ENCODE assay signal across 22 cellular contexts in genomic region chr15:64222573-64223361, GRCh38. TPM values are rescaled to one million over a fixed set of nuclear protein-coding genes. Genes with fewer than 3 reads are reported as not detected.
DNase-seq lines count a peak whose midpoint lies in the region; ATAC-seq and TF ChIP-seq lines count a peak whose summit lies in the region.
"Had no signal": no experiment of that assay in that cellular context is flagged by ENCODE, and none has a peak within 500 bp of the region (broad histone marks: within the 10 kb centered on the region; RNA-seq: fewer than 3 reads in every experiment).

No MANE protein-coding gene starts in this region.

- H3K36me3 ChIP-seq in IMR-90 (ENCODE audit: control insufficient read depth, insufficient read depth, low read length), result no peaks in the 10 kb centered on the region
- peaks cover 0 to 4% of the 10 kb centered on the region in 2 experiments for H3K36me3 ChIP-seq in mesenchymal stem cell (ENCODE audit: control insufficient read depth in 1 of 2, insufficient read depth in 2 of 2, low read depth in 1 of 2, low read length in 2 of 2)
- H3K36me3 ChIP-seq: left lung, ovary, right atrium auricular region had no signal

- dilution Hi-C loops in IMR-90 (cut with HindIII; ENCODE audit: low sequenced_read_pairs, unreplicated experiment), result no loop called here

- H3K27me3 ChIP-seq in IMR-90 (ENCODE audit: control insufficient read depth, insufficient read depth, low read length) (no peaks in the 10 kb centered on the region), mesenchymal stem cell (ENCODE audit: control insufficient read depth in 1 of 2, insufficient read depth in 1 of 2, low read length in 2 of 2) (no peaks in the 10 kb centered on the region)
- H3K27me3 ChIP-seq: foreskin keratinocyte, left lung, ovary, right atrium auricular region had no signal

- CTCF ChIA-PET in IMR-90 (lab: Yijun Ruan, JAX), result interaction anchor here (1.0 kb wide), 1 partner anchor 9 kb away, joined by 4 read pairs; no protein-coding TSS in a partner anchor

- TF ChIP-seq RAD21 in IMR-90 (IDR thresholded peaks at IDR 0.05; ENCODE audit: low read length), result no peak

- in situ Hi-C loops in IMR-90 (cut with MboI; ENCODE audit: low sequenced_read_pairs), result no loop called here

- TF ChIP-seq CTCF in IMR-90 (conservative IDR thresholded peaks at IDR 0.05; ENCODE audit: low read depth, low read length), result no peak
- TF ChIP-seq CTCF in omental fat pad (IDR thresholded peaks at IDR 0.05), result no peak

- peaks cover 3% of the 10 kb centered on the region; the same call in 1 of the 2 replicates for H3K9me1 ChIP-seq in IMR-90 (ENCODE audit: insufficient read depth, low read length)

- H2BK5ac ChIP-seq in IMR-90 (ENCODE audit: low read depth, low read length, poor library complexity, severe bottlenecking) (no peak overlapping the region), mesenchymal stem cell (ENCODE audit: low read depth, low read length, poor library complexity, severe bottlenecking) (no peak overlapping the region)

- H3K18ac ChIP-seq in IMR-90 (ENCODE audit: low read depth, low read length), result no peak overlapping the region
- no peak overlapping the region for H3K18ac ChIP-seq in mesenchymal stem cell (ENCODE audit: low read depth in 1 of 2, low read length in 2 of 2)

- H3K79me1 ChIP-seq in IMR-90 (ENCODE audit: low read depth in 1 of 2, low read length in 2 of 2) (peaks cover 16 to 54% of the 10 kb centered on the region in 2 experiments; a peak in 3 of 4 replicates), mesenchymal stem cell (replicated peaks; ENCODE audit: low read length, poor library complexity, severe bottlenecking) (peaks cover 24% of the 10 kb centered on the region)

- H2BK120ac ChIP-seq in IMR-90 (ENCODE audit: low read depth, low read length) (no peak overlapping the region), mesenchymal stem cell (ENCODE audit: low read depth, low read length) (no peak overlapping the region)

- H2AK9ac ChIP-seq in IMR-90 (replicated peaks; ENCODE audit: low read depth, low read length, poor library complexity), result no peak overlapping the region

- H2AFZ ChIP-seq in IMR-90 (replicated peaks; ENCODE audit: low read length, poor library complexity), result no peak overlapping the region
- no peak overlapping the region for H2AFZ ChIP-seq in mesenchymal stem cell (ENCODE audit: low read depth, low read length)

- peak overlapping the region; percentile 5; the same call in 1 of the 2 replicates for H3K56ac ChIP-seq in IMR-90 (ENCODE audit: extremely low read depth, insufficient read depth, low read length)

- no peak overlapping the region for H3K4me2 ChIP-seq in IMR-90 (ENCODE audit: low read depth, low read length)
- H3K4me2 ChIP-seq in mesenchymal stem cell (ENCODE audit: low read length, poor library complexity, severe bottlenecking), result no peak overlapping the region

- H2AK5ac ChIP-seq in IMR-90 (ENCODE audit: low read depth, low read length) (no peak overlapping the region), mesenchymal stem cell (ENCODE audit: low read length, severe bottlenecking) (no peak overlapping the region)

- H2BK20ac ChIP-seq in IMR-90 (ENCODE audit: low read depth, low read length), result no peak overlapping the region

- intact Hi-C loops in IMR-90 (cut with micrococcal nuclease), result no loop called here

- H3K23ac ChIP-seq in IMR-90 (ENCODE audit: low read depth, low read length) (no peak overlapping the region), mesenchymal stem cell (ENCODE audit: low read length in 2 of 2) (no peak overlapping the region)

- no peak overlapping the region for H3K14ac ChIP-seq in IMR-90 (replicated peaks; ENCODE audit: low read depth, low read length)
- no peak overlapping the region for H3K14ac ChIP-seq in mesenchymal stem cell (ENCODE audit: low read length in 2 of 2)

- BruUV-seq in IMR-90 (replicated peaks; lab: Mats Ljungman, UMichigan), result no TSS peak

- WGBS in IMR-90 (ENCODE audit: extremely low coverage in 2 of 2, insufficient read length in 1 of 2), 2 experiments, result no CpG with 5 or more reads among the region's 3 CpGs
- 66% methylated on average over 2 of the region's 3 CpGs for WGBS in mesenchymal stem cell

- no peak overlapping the region for H4K91ac ChIP-seq in IMR-90 (ENCODE audit: insufficient read depth, low read depth, low read length)
- no peak overlapping the region for H4K91ac ChIP-seq in mesenchymal stem cell (ENCODE audit: low read length)

- H4K20me1 ChIP-seq in IMR-90 (ENCODE audit: insufficient read depth, low read length), result no peaks in the 10 kb centered on the region

- no peak for DNase-seq in activated CD4-positive, CD25-positive, alpha-beta regulatory T cell treated with anti-CD3 and anti-CD28 coated beads, Interleukin-2, amount 50 U/mL, for 72 hours
- DNase-seq in IMR-90, result peak; percentile 32
- DNase-seq in astrocyte of the hippocampus (ENCODE audit: low read depth, low spot score), result peak; percentile 14
- no peak for DNase-seq in mesenchymal stem cell
- DNase-seq in omental fat pad (ENCODE audit: low spot score), result no peak
- no peak for DNase-seq in activated gamma-delta T cell treated with Interleukin-2 at 50 U/mL for 16 hours
- DNase-seq: activated CD4-positive, alpha-beta memory T cell treated with anti-CD3 and anti-CD28 coated beads for 36 hours; amniotic stem cell; caudate nucleus; foreskin keratinocyte; left lung; midbrain; natural killer cell; NCI-H2081; NCI-H345; ovary; SIG-M5; stimulated activated CD4-positive, alpha-beta T cell treated with anti-CD3 and anti-CD28 coated beads, Interleukin-4, amount 100 ng/mL, for 4 hours; trophoblast cell had no signal

- ATAC-seq in activated CD4-positive, CD25-positive, alpha-beta regulatory T cell treated with anti-CD3 and anti-CD28 coated beads, Interleukin-2, amount 50 U/mL, for 24 hours, result peak; percentile 69 to 85
- no peak for ATAC-seq in IMR-90 (ENCODE audit: low read depth)
- no peak for ATAC-seq in omental fat pad (ENCODE audit: low FRiP score)
- ATAC-seq in HG03095 (IDR thresholded peaks at IDR 0.05; ENCODE audit: unreplicated experiment), result no peak
- ATAC-seq: foreskin keratinocyte, left lung, natural killer cell had no signal

- H4K8ac ChIP-seq in IMR-90 (ENCODE audit: low read depth in 2 of 2, low read length in 2 of 2) (no peak overlapping the region), mesenchymal stem cell (ENCODE audit: low read length) (no peak overlapping the region)

- no peak overlapping the region for H3K27ac ChIP-seq in IMR-90 (ENCODE audit: insufficient read depth, low read length)
- H3K27ac ChIP-seq in mesenchymal stem cell (ENCODE audit: low read length, poor library complexity, severe bottlenecking), result no peak overlapping the region
- H3K27ac ChIP-seq: foreskin keratinocyte, left lung, ovary, right atrium auricular region had no signal

- no peak overlapping the region for H4K5ac ChIP-seq in IMR-90 (ENCODE audit: low read depth, low read length)

- POLR2A ChIA-PET in IMR-90 (lab: Charles Lee; ENCODE audit: unreplicated experiment), result no interaction called here

- no peak for TF ChIP-seq POLR2A in IMR-90 (IDR thresholded peaks at IDR 0.05; ENCODE audit: low read depth, low read length)

- H3K4me1 ChIP-seq in IMR-90 (ENCODE audit: control insufficient read depth, insufficient read depth, low read length), result no peaks in the 10 kb centered on the region
- no peaks in the 10 kb centered on the region for H3K4me1 ChIP-seq in mesenchymal stem cell (ENCODE audit: control insufficient read depth, insufficient read depth, low read depth, low read length)

- no peak overlapping the region for H3K4ac ChIP-seq in IMR-90 (ENCODE audit: low read depth, low read length)
- H3K4ac ChIP-seq in mesenchymal stem cell (ENCODE audit: low read depth in 1 of 2, low read length in 2 of 2), result no peak overlapping the region

- no peak overlapping the region for H2BK12ac ChIP-seq in mesenchymal stem cell (ENCODE audit: low read length in 2 of 2)

- H3K4me3 ChIP-seq in IMR-90 (ENCODE audit: insufficient read depth, low read depth, low read length) (no peak overlapping the region), mesenchymal stem cell (ENCODE audit: insufficient read depth in 1 of 2, low read depth in 1 of 2, low read length in 2 of 2) (no peak overlapping the region)
- H3K4me3 ChIP-seq: left lung, ovary, right atrium auricular region had no signal

- H2BK15ac ChIP-seq in IMR-90 (ENCODE audit: low read depth, low read length) (no peak overlapping the region), mesenchymal stem cell (ENCODE audit: low read depth, poor library complexity, severe bottlenecking) (no peak overlapping the region)

- H3K9me3 ChIP-seq in IMR-90 (ENCODE audit: control insufficient read depth, insufficient read depth, low read length) (no peaks in the 10 kb centered on the region), mesenchymal stem cell (ENCODE audit: control insufficient read depth, low read length) (no peaks in the 10 kb centered on the region)
- H3K9me3 ChIP-seq: ovary, right atrium auricular region had no signal

- H3K9ac ChIP-seq in IMR-90 (ENCODE audit: low read depth, low read length) (no peak overlapping the region), mesenchymal stem cell (ENCODE audit: low read length) (peak overlapping the region; percentile 58)

TF ChIP-seq in IMR-90, 13 proteins besides CTCF, POLR2A, EP300 and RAD21:
- TF ChIP-seq CEBPB (IDR thresholded peaks at IDR 0.05; ENCODE audit: low read depth, low read length), result peak; percentile 38; the same call in 1 of the 2 replicates
- TF ChIP-seq RFX5 (IDR thresholded peaks at IDR 0.05; ENCODE audit: low read depth, low read length), result no peak
TF ChIP-seq in IMR-90: peak in this region for 1.

RNA-seq across cellular contexts. Expression of gene PPIB, which starts 59.9 kb away (rescaled TPM):
- total RNA-seq in IMR-90 (2012; rRNA removed), result 1,601 and 1,682 TPM in 2 replicates
- polyA plus RNA-seq in IMR-90 (2012; rRNA removed), result 1,358 and 1,517 TPM in 2 replicates
- polyA plus RNA-seq in IMR-90 (2012; cell fraction: cytosol; rRNA removed), result 966 and 972 TPM in 2 replicates
- polyA plus RNA-seq in IMR-90 (2012; cell fraction: nucleus; rRNA removed; ENCODE audit: low replicate concordance), result 233 and 548 TPM in 2 replicates
- polyA plus RNA-seq in mesenchymal stem cell (2013, experiment 1 of 2), result 1,096 TPM
- 1,075 TPM for polyA plus RNA-seq in mesenchymal stem cell (2013, experiment 2 of 2)
- total RNA-seq in omental fat pad, result 100 to 1,000 TPM; 244 to 431 (median 373) TPM

Comparison
In these comparisons a context has a peak if more than half of its experiments do, and no peak if none do; other contexts are left out.
1. ATAC-seq: peak in activated CD4-positive, CD25-positive, alpha-beta regulatory T cell treated with anti-CD3 and anti-CD28 coated beads, Interleukin-2, amount 50 U/mL, for 24 hours (2 of 2); none in IMR-90 (single experiment), omental fat pad (single experiment) and HG03095 (single experiment).
2. DNase-seq: peak in IMR-90 (single experiment) and astrocyte of the hippocampus (single experiment); none in activated CD4-positive, CD25-positive, alpha-beta regulatory T cell treated with anti-CD3 and anti-CD28 coated beads, Interleukin-2, amount 50 U/mL, for 72 hours (single experiment), mesenchymal stem cell (single experiment), omental fat pad (single experiment) and activated gamma-delta T cell treated with Interleukin-2 at 50 U/mL for 16 hours (single experiment).